Comparison of ENCODE assay signal across 8 cellular contexts in the genomic region with DNA sequence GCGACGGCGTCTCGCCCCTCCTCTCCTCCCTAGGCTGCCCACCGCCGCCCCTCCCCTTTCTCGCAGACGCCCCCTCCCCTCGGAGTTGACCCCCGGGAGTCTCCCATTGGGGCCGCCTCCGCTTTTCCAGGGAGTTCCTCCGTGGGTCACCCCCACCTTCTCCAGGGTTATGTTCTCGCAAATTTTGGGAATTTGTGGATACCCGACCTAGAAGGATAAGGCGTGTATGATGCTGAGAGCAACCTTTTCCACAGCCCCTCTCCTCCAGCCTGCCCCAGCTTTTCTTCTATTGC. TPM values are rescaled to one million over a fixed set of nuclear protein-coding genes. Genes with fewer than 3 reads are reported as not detected.
A peak's percentile ranks its signal among the peaks of the same experiment; 100 is the strongest.
DNase-seq lines count a peak whose midpoint lies in the region; ATAC-seq and TF ChIP-seq lines count a peak whose summit lies in the region.

No MANE protein-coding gene starts in this region.

- H3K9me3 ChIP-seq in CD8-positive, alpha-beta T cell (ENCODE audit: low read length) = no peaks in the 10 kb centered on the region
- no peaks in the 10 kb centered on the region for H3K9me3 ChIP-seq in SJSA1 (replicated peaks)
- H3K9me3 ChIP-seq in esophagus squamous epithelium = no peaks in the 10 kb centered on the region

- peaks cover 14% of the 10 kb centered on the region for H3K4me1 ChIP-seq in CD8-positive, alpha-beta T cell (ENCODE audit: insufficient read depth, low read length)
- H3K4me1 ChIP-seq in SJSA1 (replicated peaks) (peaks cover 13% of the 10 kb centered on the region), esophagus squamous epithelium (peaks cover 6 to 47% (median 12%) of the 10 kb centered on the region in 3 donors)

- WGBS in esophagus squamous epithelium, 2 donors = 10 to 54% methylated on average over 3 to 14 of the region's 16 CpGs

- CTCF ChIA-PET in CD8-positive, alpha-beta T cell (lab: Charles Lee) = interaction anchor here (0.7 to 1.4 kb wide), 2 partner anchors 118 to 495 kb away, joined by 3 read pairs; no protein-coding TSS in a partner anchor

- no peaks in the 10 kb centered on the region for H3K27me3 Mint-ChIP-seq in CD8-positive, alpha-beta T cell (ENCODE audit: low read depth)

- TF ChIP-seq POLR2A in esophagus squamous epithelium (IDR thresholded peaks at IDR 0.05) = no peak

- H3K4me3 Mint-ChIP-seq in CD8-positive, alpha-beta T cell = peak overlapping the region; percentile 96

- peaks cover 5% of the 10 kb centered on the region for H3K36me3 Mint-ChIP-seq in CD8-positive, alpha-beta T cell

- peaks cover 4% of the 10 kb centered on the region for H3K9me3 Mint-ChIP-seq in CD8-positive, alpha-beta T cell

- peak overlapping the region; percentile 88 for H3K4me3 ChIP-seq in CD8-positive, alpha-beta T cell (ENCODE audit: low read depth, low read length)
- H3K4me3 ChIP-seq in SJSA1 (peak overlapping the region; percentile 64), esophagus squamous epithelium (peak overlapping the region; percentile 54 to 79 (median 58))

- no peak for ATAC-seq in CD8-positive, alpha-beta T cell
- ATAC-seq in omental fat pad (ENCODE audit: low FRiP score) (peak; percentile 5), HG03097 (IDR thresholded peaks at IDR 0.05; ENCODE audit: low FRiP score, unreplicated experiment) (no peak)

- H3K27ac Mint-ChIP-seq in CD8-positive, alpha-beta T cell = peak overlapping the region; percentile 99

- intact Hi-C loops in CD8-positive, alpha-beta T cell (cut with DNase I, micrococcal nuclease) = loop anchor here (2.0 to 10.0 kb wide), 8 partner anchors 28 to 964 kb away; a partner anchor contains a TSS
- intact Hi-C loops in esophagus squamous epithelium (cut with DNase I) = no loop called here

- POLR2A ChIA-PET in CD8-positive, alpha-beta T cell (lab: Charles Lee) = interaction anchor here (1.2 to 3.6 kb wide), 9 partner anchors 9 to 496 kb away, joined by 3 to 35 read pairs (median 12); a partner anchor contains a TSS

- no peak for TF ChIP-seq CTCF in CD8-positive, alpha-beta T cell (IDR thresholded peaks at IDR 0.05)
- TF ChIP-seq CTCF in esophagus squamous epithelium (IDR thresholded peaks at IDR 0.05) (no peak), omental fat pad (IDR thresholded peaks at IDR 0.05) (no peak)

- no peaks in the 10 kb centered on the region for H3K27me3 ChIP-seq in CD8-positive, alpha-beta T cell (ENCODE audit: insufficient read depth, low read length)
- H3K27me3 ChIP-seq in SJSA1 (replicated peaks) (no peaks in the 10 kb centered on the region), esophagus squamous epithelium (no peaks in the 10 kb centered on the region)

- H3K4me1 Mint-ChIP-seq in CD8-positive, alpha-beta T cell (ENCODE audit: low read depth) = peaks cover 23% of the 10 kb centered on the region

- no peak for DNase-seq in CD8-positive, alpha-beta T cell
- DNase-seq in SJSA1 (ENCODE audit: low read depth in 1 of 2, low spot score in 2 of 2) (no peak), esophagus squamous epithelium (lab: John Stamatoyannopoulos, UW) (no peak), omental fat pad (ENCODE audit: low spot score) (no peak), islet precursor cell (no peak), NCI-H146 (lab: John Stamatoyannopoulos, UW) (no peak), NCI-H69 (lab: John Stamatoyannopoulos, UW) (no peak)

- no peaks in the 10 kb centered on the region for H3K36me3 ChIP-seq in CD8-positive, alpha-beta T cell (ENCODE audit: insufficient read depth, low read length)
- peaks cover 3% of the 10 kb centered on the region; the same call in 1 of the 2 replicates for H3K36me3 ChIP-seq in SJSA1
- H3K36me3 ChIP-seq in esophagus squamous epithelium = no peaks in the 10 kb centered on the region

- peak overlapping the region; percentile 90 for H3K27ac ChIP-seq in CD8-positive, alpha-beta T cell (ENCODE audit: low read depth, low read length)
- H3K27ac ChIP-seq in SJSA1 (peak overlapping the region; percentile 91), esophagus squamous epithelium (peak overlapping the region; percentile 90 to 99 (median 97))

RNA-seq across cellular contexts. Expression of a gene that starts 0.3 kb away (rescaled TPM):
- total RNA-seq in CD8-positive, alpha-beta T cell = 1 to 10 TPM; 1.5 to 2.0 TPM
- total RNA-seq in SJSA1 (2014; rRNA removed; shearing (Covaris generic)) = 9.3 and 9.4 TPM in 2 replicates
- 10 to 100 TPM in 3 of 4 donors, 1 to 10 TPM in 1; 8.1 to 24.7 (median 14.9) TPM for total RNA-seq in esophagus squamous epithelium
- total RNA-seq in omental fat pad = 10 to 100 TPM in 3 of 4 donors, 1 to 10 TPM in 1; 6.7 to 30.6 (median 13.0) TPM
